ENCODE assay signal across 21 cellular contexts in the genomic region with DNA sequence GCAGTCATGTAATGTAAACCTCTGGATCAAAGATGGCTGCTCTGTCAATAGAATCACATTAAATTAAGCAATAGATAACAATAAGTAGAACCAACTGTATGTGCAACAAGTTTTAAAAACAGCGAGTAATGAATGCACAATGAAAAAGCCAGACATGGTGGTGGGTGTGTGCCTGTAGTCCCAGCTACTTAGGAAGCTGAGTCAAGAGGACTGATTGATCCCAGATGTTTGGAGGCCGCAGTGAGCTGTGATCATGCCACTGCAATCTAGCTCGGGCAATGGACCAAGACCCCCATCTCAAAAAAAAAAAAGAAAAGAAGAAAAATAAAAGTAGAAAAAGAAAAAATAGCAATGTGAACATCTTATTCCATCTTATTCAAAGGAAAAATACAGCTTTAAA.
DNase-seq lines count a peak whose midpoint lies in the region; ATAC-seq, FAIRE-seq and TF ChIP-seq lines count a peak whose summit lies in the region.
"Had no signal": no experiment of that assay in that cellular context is flagged by ENCODE, and none has a peak within 500 bp of the region (broad histone marks: within the 10 kb centered on the region; RNA-seq: fewer than 3 reads in every experiment).

No MANE protein-coding gene starts in this region.

- no peaks in the 10 kb centered on the region for H3K9me3 Mint-ChIP-seq in astrocyte (ENCODE audit: unreplicated experiment)

- ATAC-seq in GM21515 (IDR thresholded peaks at IDR 0.05; ENCODE audit: unreplicated experiment) = no peak
- ATAC-seq: PC-3 had no signal

- no peaks in the 10 kb centered on the region for H3K27me3 Mint-ChIP-seq in astrocyte (ENCODE audit: low read depth, unreplicated experiment)

- H3K9me3 ChIP-seq in astrocyte (ENCODE audit: insufficient read depth, low read depth, low read length) = no peaks in the 10 kb centered on the region
- H3K9me3 ChIP-seq: MG63, SJCRH30 had no signal

- H3K36me3 Mint-ChIP-seq in astrocyte (ENCODE audit: low read depth, unreplicated experiment) = no peaks in the 10 kb centered on the region

- H3K36me3 ChIP-seq in astrocyte (ENCODE audit: insufficient read depth, low read length) = no peaks in the 10 kb centered on the region
- H3K36me3 ChIP-seq: MG63, SJCRH30 had no signal

- no peak for FAIRE-seq in astrocyte (lab: Jason Lieb, UNC)
- FAIRE-seq: GM12892, H54 had no signal

- H4K20me1 ChIP-seq in astrocyte (ENCODE audit: insufficient read depth, low read length) = no peaks in the 10 kb centered on the region

- no peak overlapping the region for H3K27ac ChIP-seq in astrocyte (ENCODE audit: low read depth, low read length)
- H3K27ac ChIP-seq: SJCRH30 had no signal

- no peaks in the 10 kb centered on the region for H3K27me3 ChIP-seq in astrocyte (ENCODE audit: insufficient read depth, low read length)
- H3K27me3 ChIP-seq: MG63, SJCRH30 had no signal

- H3K27ac Mint-ChIP-seq in astrocyte (ENCODE audit: unreplicated experiment) = no peak overlapping the region

- no peak for TF ChIP-seq CTCF in astrocyte (IDR thresholded peaks at IDR 0.05; ENCODE audit: insufficient read depth, low read depth, low read length)

- H3K4me2 ChIP-seq in astrocyte (ENCODE audit: low read length) = no peak overlapping the region

- H3K79me2 ChIP-seq in astrocyte (ENCODE audit: insufficient read depth, low read length) = no peaks in the 10 kb centered on the region

- no peak overlapping the region for H3K4me3 ChIP-seq in astrocyte (ENCODE audit: insufficient read depth, low read depth, low read length)
- H3K4me3 ChIP-seq: MG63, SJCRH30 had no signal

- peak; percentile 29 for DNase-seq in Daoy (ENCODE audit: low read depth)
- DNase-seq in astrocyte (ENCODE audit: low read depth) = peak; percentile 78
- DNase-seq in fibroblast of the conjunctiva (ENCODE audit: low read depth) = peak; percentile 76
- DNase-seq in NCI-H2029 treated with DMSO at 0.1 percent for 48 hours (lab: John Stamatoyannopoulos, UW) = no peak
- no peak for DNase-seq in NCI-H1105 (lab: John Stamatoyannopoulos, UW)
- DNase-seq in NCI-H1105 treated with DMSO at 0.1 percent for 48 hours (lab: John Stamatoyannopoulos, UW) = no peak
- DNase-seq: C1 segment of cervical spinal cord, DND-41, GDM1, IMR-90, Karpas-422, MG63, NCI-H187, NCI-H2171, NCI-H446 treated with DMSO at 0.1 percent for 48 hours, PC-3, SJCRH30, SW 1271 had no signal

- H3K4me1 Mint-ChIP-seq in astrocyte (ENCODE audit: low read depth, unreplicated experiment) = no peaks in the 10 kb centered on the region

- no peak overlapping the region for H3K4me3 Mint-ChIP-seq in astrocyte (ENCODE audit: unreplicated experiment)

- no peaks in the 10 kb centered on the region for H3K4me1 ChIP-seq in astrocyte (ENCODE audit: insufficient read depth, low read length)
- H3K4me1 ChIP-seq: SJCRH30 had no signal

- no peak overlapping the region for H3K9ac ChIP-seq in astrocyte (ENCODE audit: low read length)

- no peak overlapping the region for H2AFZ ChIP-seq in astrocyte (ENCODE audit: low read depth, low read length)

Comparison
In these comparisons a context has a peak if more than half of its experiments do, and no peak if none do; other contexts are left out.
1. DNase-seq: peak in Daoy (single experiment), astrocyte (single experiment) and fibroblast of the conjunctiva (single experiment); none in NCI-H2029 treated with DMSO at 0.1 percent for 48 hours (single experiment), NCI-H1105 (single experiment) and NCI-H1105 treated with DMSO at 0.1 percent for 48 hours (single experiment).